ENCODE assay signal across 29 cellular contexts in genomic region chr9:94676446-94677148, GRCh38. TPM values are rescaled to one million over a fixed set of nuclear protein-coding genes. Genes with fewer than 3 reads are reported as not detected.
"Had no signal": no experiment of that assay in that cellular context is flagged by ENCODE, and none has a peak within 500 bp of the region (broad histone marks: within the 10 kb centered on the region; RNA-seq: fewer than 3 reads in every experiment).

No MANE protein-coding gene starts in this region.

- H3K27me3 ChIP-seq: ascending aorta, body of pancreas, breast epithelium, MG63 had no signal

- H3K36me3 Mint-ChIP-seq: activated naive CD4-positive, alpha-beta T cell treated with anti-CD3 and anti-CD28 coated beads, Interleukin-2, amount 50 U/mL, for 24 hours; activated naive CD8-positive, alpha-beta T cell treated with anti-CD3 and anti-CD28 coated beads, Interleukin-2, amount 10 ng/mL, durations not matched to agents 7 days and 5 days had no signal

- H3K36me3 ChIP-seq: ascending aorta, breast epithelium, MG63, WERI-Rb-1 had no signal

- H3K27ac ChIP-seq: PC-9, WERI-Rb-1 had no signal

- H3K4me1 ChIP-seq: body of pancreas, breast epithelium had no signal

- H3K4me1 Mint-ChIP-seq: activated naive CD4-positive, alpha-beta T cell treated with anti-CD3 and anti-CD28 coated beads, Interleukin-2, amount 50 U/mL, for 24 hours; activated T-helper 17 cell treated with anti-CD3 and anti-CD28 coated beads, Interleukin-2, amount 50 U/mL, for 72 hours had no signal

- ATAC-seq: activated CD8-positive, alpha-beta T cell treated with anti-CD3 and anti-CD28 coated beads for 36 hours; activated T-cell treated with anti-CD3 and anti-CD28 coated beads, Interleukin-2, amount 50 U/mL, for 72 hours; activated T-helper 17 cell treated with anti-CD3 and anti-CD28 coated beads, Interleukin-2, amount 50 U/mL, for 72 hours; body of pancreas had no signal

- H3K9me3 Mint-ChIP-seq: activated CD4-positive, alpha-beta T cell treated with anti-CD3 and anti-CD28 coated beads, Interleukin-2, amount 10 ng/mL, durations not matched to agents 24 days and 14 days; activated CD8-positive, alpha-beta T cell treated with anti-CD3 and anti-CD28 coated beads for 36 hours; activated naive CD4-positive, alpha-beta T cell treated with anti-CD3 and anti-CD28 coated beads, Interleukin-2, amount 50 U/mL, for 24 hours; activated naive CD8-positive, alpha-beta T cell treated with anti-CD3 and anti-CD28 coated beads, Interleukin-2, amount 10 ng/mL, durations not matched to agents 7 days and 5 days; activated T-cell treated with anti-CD3 and anti-CD28 coated beads, Interleukin-2, amount 50 U/mL, for 72 hours; activated T-helper 17 cell treated with anti-CD3 and anti-CD28 coated beads, Interleukin-2, amount 50 U/mL, for 72 hours had no signal

- DNase-seq: activated CD4-positive, alpha-beta T cell treated with anti-CD3 and anti-CD28 coated beads, Interleukin-2, amount 10 ng/mL, durations not matched to agents 24 days and 14 days; activated CD4-positive, alpha-beta T cell treated with anti-CD3 and anti-CD28 coated beads, Interleukin-2, amount 50 U/mL, for 4 hours; activated CD8-positive, alpha-beta T cell treated with anti-CD3 and anti-CD28 coated beads for 36 hours; activated effector memory CD4-positive, alpha-beta T cell treated with anti-CD3 and anti-CD28 coated beads, Interleukin-2, amount 50 U/mL, for 16 hours; activated naive CD4-positive, alpha-beta T cell; activated naive CD8-positive, alpha-beta T cell treated with anti-CD3 and anti-CD28 coated beads, Interleukin-2, amount 10 ng/mL, durations not matched to agents 7 days and 5 days; activated T-cell treated with anti-CD3 and anti-CD28 coated beads, Interleukin-2, amount 50 U/mL, for 1 hour; activated T-cell treated with anti-CD3 and anti-CD28 coated beads, Interleukin-2, amount 50 U/mL, for 72 hours; amygdala; body of pancreas; MG63; MV-4-11; NCI-H1092; NCI-H1436 treated with DMSO at 0.1 percent for 48 hours; NCI-H1694 treated with DMSO at 0.1 percent for 48 hours; NCI-H2029; NCI-H345; NCI-H524 treated with DMSO at 0.1 percent for 48 hours; PC-9; Right ventricle myocardium superior; SW 1271; T-helper 1 cell; T-helper 2 cell; T-helper 9 cell; WERI-Rb-1 had no signal

- H3K27ac Mint-ChIP-seq: activated CD4-positive, alpha-beta T cell treated with anti-CD3 and anti-CD28 coated beads, Interleukin-2, amount 10 ng/mL, durations not matched to agents 24 days and 14 days; activated CD8-positive, alpha-beta T cell treated with anti-CD3 and anti-CD28 coated beads for 36 hours; activated naive CD4-positive, alpha-beta T cell treated with anti-CD3 and anti-CD28 coated beads, Interleukin-2, amount 50 U/mL, for 24 hours; activated naive CD8-positive, alpha-beta T cell treated with anti-CD3 and anti-CD28 coated beads, Interleukin-2, amount 10 ng/mL, durations not matched to agents 7 days and 5 days; activated T-cell treated with anti-CD3 and anti-CD28 coated beads, Interleukin-2, amount 50 U/mL, for 72 hours; activated T-helper 17 cell treated with anti-CD3 and anti-CD28 coated beads, Interleukin-2, amount 50 U/mL, for 72 hours had no signal

- H3K4me2 ChIP-seq: PC-9 had no signal

- H2AFZ ChIP-seq: PC-9 had no signal

- H3K4me3 Mint-ChIP-seq: activated CD4-positive, alpha-beta T cell treated with anti-CD3 and anti-CD28 coated beads, Interleukin-2, amount 10 ng/mL, durations not matched to agents 24 days and 14 days; activated CD8-positive, alpha-beta T cell treated with anti-CD3 and anti-CD28 coated beads for 36 hours; activated naive CD4-positive, alpha-beta T cell treated with anti-CD3 and anti-CD28 coated beads, Interleukin-2, amount 50 U/mL, for 24 hours; activated naive CD8-positive, alpha-beta T cell treated with anti-CD3 and anti-CD28 coated beads, Interleukin-2, amount 10 ng/mL, durations not matched to agents 7 days and 5 days; activated T-cell treated with anti-CD3 and anti-CD28 coated beads, Interleukin-2, amount 50 U/mL, for 72 hours; activated T-helper 17 cell treated with anti-CD3 and anti-CD28 coated beads, Interleukin-2, amount 50 U/mL, for 72 hours had no signal

- H3K4me3 ChIP-seq: ascending aorta, body of pancreas, breast epithelium, MG63, PC-9 had no signal

- H3K9me3 ChIP-seq: ascending aorta, body of pancreas, breast epithelium, MG63 had no signal

RNA-seq across cellular contexts. Expression of gene FBP1, which starts 37.3 kb away (rescaled TPM):
- total RNA-seq: activated CD4-positive, alpha-beta T cell treated with anti-CD3 and anti-CD28 coated beads, Interleukin-2, amount 10 ng/mL, durations not matched to agents 24 days and 14 days had no signal
